ENCODE assay signal across 1 cellular context in the genomic region with DNA sequence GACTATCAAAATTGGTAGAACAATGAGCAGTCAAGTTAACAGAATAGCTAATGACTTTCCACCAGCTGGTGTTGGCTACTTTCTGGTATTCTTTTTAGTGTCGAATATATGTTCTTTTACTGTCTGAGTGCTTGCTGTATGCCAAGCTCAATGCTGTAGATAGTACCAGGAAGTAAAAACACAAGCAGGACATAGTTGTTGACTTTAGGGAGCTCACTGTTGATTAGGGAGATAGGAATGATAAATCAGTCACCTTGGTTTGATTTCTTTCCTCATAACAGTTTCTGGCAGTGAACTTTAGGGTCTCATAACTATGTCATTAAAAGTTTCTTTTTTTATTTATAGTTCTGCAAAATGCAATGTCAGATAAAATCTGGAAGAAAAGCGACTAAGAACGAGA.
TF ChIP-seq lines count a peak whose summit lies in the region.

No MANE protein-coding gene starts in this region.

TF ChIP-seq in HepG2, 621 proteins besides CTCF, POLR2A, EP300 and RAD21:
- TF ChIP-seq FOXA3 (CRISPR knock-in tag; IDR thresholded peaks at IDR 0.05) (0 out of 2 replicates have a peak, but pooled peaks have one; percentile 13), FOXA1 (IDR thresholded peaks at IDR 0.05) (no peak), FOXA1 (CRISPR knock-in tag; IDR thresholded peaks at IDR 0.05) (peak; percentile 49; the same call in 1 of the 2 replicates), ESRRA (CRISPR knock-in tag; IDR thresholded peaks at IDR 0.05; ENCODE audit: low read depth) (no peak), CENPBD1 (CRISPR knock-in tag; IDR thresholded peaks at IDR 0.05; ENCODE audit: borderline replicate concordance, low read depth) (no peak), ZNF704 (CRISPR knock-in tag; IDR thresholded peaks at IDR 0.05; ENCODE audit: borderline replicate concordance) (no peak), ZSCAN31 (CRISPR knock-in tag; IDR thresholded peaks at IDR 0.05; ENCODE audit: low read depth) (no peak), RBAK (CRISPR knock-in tag; IDR thresholded peaks at IDR 0.05) (no peak), SMARCE1 (IDR thresholded peaks at IDR 0.05; ENCODE audit: borderline replicate concordance) (no peak), ELF3 (CRISPR knock-in tag; IDR thresholded peaks at IDR 0.05) (peak; percentile 89)
- TF ChIP-seq, protein P1, sequence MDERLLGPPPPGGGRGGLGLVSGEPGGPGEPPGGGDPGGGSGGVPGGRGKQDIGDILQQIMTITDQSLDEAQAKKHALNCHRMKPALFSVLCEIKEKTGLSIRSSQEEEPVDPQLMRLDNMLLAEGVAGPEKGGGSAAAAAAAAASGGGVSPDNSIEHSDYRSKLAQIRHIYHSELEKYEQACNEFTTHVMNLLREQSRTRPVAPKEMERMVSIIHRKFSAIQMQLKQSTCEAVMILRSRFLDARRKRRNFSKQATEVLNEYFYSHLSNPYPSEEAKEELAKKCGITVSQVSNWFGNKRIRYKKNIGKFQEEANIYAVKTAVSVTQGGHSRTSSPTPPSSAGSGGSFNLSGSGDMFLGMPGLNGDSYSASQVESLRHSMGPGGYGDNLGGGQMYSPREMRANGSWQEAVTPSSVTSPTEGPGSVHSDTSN (CRISPR knock-in tag; IDR thresholded peaks at IDR 0.05), result no peak
